In the genomic region with DNA sequence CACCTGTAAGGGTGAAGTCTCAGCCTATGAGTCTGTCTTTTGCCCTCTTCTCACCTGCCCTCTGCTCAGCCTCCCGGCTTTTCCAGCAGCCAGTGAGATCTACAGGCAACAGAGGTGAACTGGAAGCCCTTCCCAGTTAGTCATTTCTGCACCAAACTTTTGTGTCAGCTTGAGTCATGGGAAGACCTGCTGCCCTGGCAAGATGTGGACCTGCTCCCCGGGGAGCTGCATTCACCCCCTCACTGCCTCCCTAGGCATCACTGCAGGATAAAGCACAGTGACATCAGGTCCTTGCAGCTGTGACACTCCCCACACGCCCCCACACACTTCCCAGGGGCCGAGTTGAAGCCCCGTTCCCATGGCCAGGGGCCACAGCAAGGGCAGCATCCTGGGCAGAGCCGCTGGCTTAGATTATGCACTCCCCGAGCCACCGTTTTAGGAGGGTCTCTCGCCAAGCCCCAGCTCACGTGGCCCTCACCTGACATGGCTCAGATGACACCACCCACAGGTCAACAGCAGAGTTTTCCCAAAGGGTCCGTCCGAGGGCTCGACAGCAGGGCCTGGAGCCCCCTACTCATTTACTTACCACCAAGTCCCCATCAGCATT, we compare ENCODE assay signal across 9 cellular contexts. TPM values are rescaled to one million over a fixed set of nuclear protein-coding genes. Genes with fewer than 3 reads are reported as not detected.
DNase-seq lines count a peak whose midpoint lies in the region; ATAC-seq, FAIRE-seq and TF ChIP-seq lines count a peak whose summit lies in the region.
"Had no signal": no experiment of that assay in that cellular context is flagged by ENCODE, and none has a peak within 500 bp of the region (broad histone marks: within the 10 kb centered on the region; RNA-seq: fewer than 3 reads in every experiment).

No MANE protein-coding gene starts in this region.

- H3K4me1 Mint-ChIP-seq in GM23338 = peaks cover 20% of the 10 kb centered on the region
- peaks cover 6% of the 10 kb centered on the region for H3K4me1 Mint-ChIP-seq in astrocyte (ENCODE audit: low read depth, unreplicated experiment)

- no peaks in the 10 kb centered on the region for H3K36me3 Mint-ChIP-seq in GM23338 (ENCODE audit: low read depth)
- H3K36me3 Mint-ChIP-seq in astrocyte (ENCODE audit: low read depth, unreplicated experiment) = no peaks in the 10 kb centered on the region

- DNase-seq in GM23338 (ENCODE audit: low spot score) = no peak
- DNase-seq in astrocyte (ENCODE audit: low read depth) = peak; percentile 42
- peak; percentile 49 for DNase-seq in left ventricle myocardium superior
- no peak for DNase-seq in NCI-H1930 (lab: John Stamatoyannopoulos, UW)
- DNase-seq in activated effector memory CD4-positive, alpha-beta T cell treated with Interleukin-2 at 50 U/mL for 16 hours = no peak
- no peak for DNase-seq in stimulated activated naive CD4-positive, alpha-beta T cell (lab: John Stamatoyannopoulos, UW)
- DNase-seq in occipital lobe (lab: John Stamatoyannopoulos, UW) = no peak

- H3K36me3 ChIP-seq in GM23338 (ENCODE audit: insufficient read depth) (no peaks in the 10 kb centered on the region), astrocyte (ENCODE audit: insufficient read depth, low read length) (no peaks in the 10 kb centered on the region), subcutaneous abdominal adipose tissue (ENCODE audit: control insufficient read depth in 5 of 5, insufficient read depth in 5 of 5, low read length in 5 of 5) (no peaks in the 10 kb centered on the region)

- intact Hi-C loops in left ventricle myocardium superior (cut with micrococcal nuclease) = loop anchor here (5.0 kb wide), 1 partner anchor 64 kb away; no protein-coding TSS in a partner anchor

- H3K9ac ChIP-seq in astrocyte (ENCODE audit: low read length) (peak overlapping the region; percentile 47), subcutaneous abdominal adipose tissue (ENCODE audit: low read length in 5 of 5) (peak overlapping the region in 2 of 5 donors; percentile 40 to 61)

- H3K4me1 ChIP-seq in GM23338 (ENCODE audit: insufficient read depth) (peaks cover 12% of the 10 kb centered on the region), astrocyte (ENCODE audit: insufficient read depth, low read length) (peaks cover 38% of the 10 kb centered on the region), subcutaneous abdominal adipose tissue (ENCODE audit: control insufficient read depth in 5 of 5, insufficient read depth in 5 of 5, low read length in 5 of 5) (peaks cover 18 to 58% (median 52%) of the 10 kb centered on the region in 5 donors)

- ATAC-seq in GM23338 (no peak), left ventricle myocardium superior (peak; percentile 4)

- H3K4me3 ChIP-seq in GM23338 = no peak overlapping the region
- no peak overlapping the region for H3K4me3 ChIP-seq in astrocyte (ENCODE audit: insufficient read depth, low read depth, low read length)
- H3K4me3 ChIP-seq in subcutaneous abdominal adipose tissue (ENCODE audit: low read depth in 1 of 5, low read length in 5 of 5) = peak overlapping the region in 4 of 5 donors; percentile 20 to 59 (median 32)

- TF ChIP-seq CTCF in GM23338 (conservative IDR thresholded peaks at IDR 0.05; ENCODE audit: low read depth in 2 of 2) (no peak), astrocyte (IDR thresholded peaks at IDR 0.05; ENCODE audit: insufficient read depth, low read depth, low read length) (no peak)

- H3K9me3 ChIP-seq in astrocyte (ENCODE audit: insufficient read depth, low read depth, low read length) = no peaks in the 10 kb centered on the region
- no peaks in the 10 kb centered on the region for H3K9me3 ChIP-seq in subcutaneous abdominal adipose tissue (ENCODE audit: control insufficient read depth in 5 of 5, low read length in 5 of 5)

- peaks cover 35% of the 10 kb centered on the region for H3K27me3 Mint-ChIP-seq in GM23338 (ENCODE audit: insufficient read depth, low read depth, poor library complexity)
- H3K27me3 Mint-ChIP-seq in astrocyte (ENCODE audit: low read depth, unreplicated experiment) = peaks cover 29% of the 10 kb centered on the region

- H3F3A ChIP-seq in GM23338 (replicated peaks; ENCODE audit: low read depth) = peaks cover 7% of the 10 kb centered on the region; the same call in 1 of the 2 replicates

- H3K27me3 ChIP-seq in GM23338 (ENCODE audit: insufficient read depth) = peaks cover 5% of the 10 kb centered on the region; the same call in 1 of the 2 replicates
- H3K27me3 ChIP-seq in astrocyte (ENCODE audit: insufficient read depth, low read length) = peaks cover 12% of the 10 kb centered on the region
- peaks cover 0 to 3% (median 0%) of the 10 kb centered on the region in 5 donors for H3K27me3 ChIP-seq in subcutaneous abdominal adipose tissue (ENCODE audit: control insufficient read depth in 5 of 5, insufficient read depth in 4 of 5, low read length in 5 of 5)

- no peak for FAIRE-seq in astrocyte (lab: Jason Lieb, UNC)

- H3K4me3 Mint-ChIP-seq in GM23338 (peak overlapping the region; percentile 2; the same call in 1 of the 3 replicates), astrocyte (ENCODE audit: unreplicated experiment) (peak overlapping the region; percentile 57)
- H3K4me3 Mint-ChIP-seq: activated CD8-positive, alpha-beta T cell treated with anti-CD3 and anti-CD28 coated beads, Interleukin-2, amount 10 ng/mL, durations not matched to agents 7 days and 5 days had no signal

- H3K9me2 ChIP-seq in GM23338 (ENCODE audit: insufficient read depth) = no peaks in the 10 kb centered on the region

- H3K27ac ChIP-seq in GM23338 (ENCODE audit: low read depth) = no peak overlapping the region
- H3K27ac ChIP-seq in astrocyte (ENCODE audit: low read depth, low read length) = peak overlapping the region; percentile 39
- H3K27ac ChIP-seq in subcutaneous abdominal adipose tissue (ENCODE audit: low read depth, low read length) = peak overlapping the region; percentile 54

- H3K79me2 ChIP-seq in GM23338 (replicated peaks; ENCODE audit: insufficient read depth) (no peaks in the 10 kb centered on the region), astrocyte (ENCODE audit: insufficient read depth, low read length) (no peaks in the 10 kb centered on the region)

- H3K4me2 ChIP-seq in GM23338 (0 out of 2 replicates have a peak overlapping the region, but pooled peaks have one; percentile 32), astrocyte (ENCODE audit: low read length) (peak overlapping the region; percentile 69)

- no peaks in the 10 kb centered on the region for H4K20me1 ChIP-seq in GM23338 (replicated peaks; ENCODE audit: insufficient read depth)
- no peaks in the 10 kb centered on the region for H4K20me1 ChIP-seq in astrocyte (ENCODE audit: insufficient read depth, low read length)

- peak overlapping the region; percentile 94 for H2AFZ ChIP-seq in GM23338
- peak overlapping the region; percentile 67 for H2AFZ ChIP-seq in astrocyte (ENCODE audit: low read depth, low read length)

- no peak overlapping the region for H3K27ac Mint-ChIP-seq in GM23338
- H3K27ac Mint-ChIP-seq in astrocyte (ENCODE audit: unreplicated experiment) = no peak overlapping the region

- H3K9me3 Mint-ChIP-seq in GM23338 = no peaks in the 10 kb centered on the region
- H3K9me3 Mint-ChIP-seq in astrocyte (ENCODE audit: unreplicated experiment) = no peaks in the 10 kb centered on the region

TF ChIP-seq in GM23338, 12 proteins besides CTCF, POLR2A, EP300 and RAD21 (continues in another document):
- TF ChIP-seq, protein P1, sequence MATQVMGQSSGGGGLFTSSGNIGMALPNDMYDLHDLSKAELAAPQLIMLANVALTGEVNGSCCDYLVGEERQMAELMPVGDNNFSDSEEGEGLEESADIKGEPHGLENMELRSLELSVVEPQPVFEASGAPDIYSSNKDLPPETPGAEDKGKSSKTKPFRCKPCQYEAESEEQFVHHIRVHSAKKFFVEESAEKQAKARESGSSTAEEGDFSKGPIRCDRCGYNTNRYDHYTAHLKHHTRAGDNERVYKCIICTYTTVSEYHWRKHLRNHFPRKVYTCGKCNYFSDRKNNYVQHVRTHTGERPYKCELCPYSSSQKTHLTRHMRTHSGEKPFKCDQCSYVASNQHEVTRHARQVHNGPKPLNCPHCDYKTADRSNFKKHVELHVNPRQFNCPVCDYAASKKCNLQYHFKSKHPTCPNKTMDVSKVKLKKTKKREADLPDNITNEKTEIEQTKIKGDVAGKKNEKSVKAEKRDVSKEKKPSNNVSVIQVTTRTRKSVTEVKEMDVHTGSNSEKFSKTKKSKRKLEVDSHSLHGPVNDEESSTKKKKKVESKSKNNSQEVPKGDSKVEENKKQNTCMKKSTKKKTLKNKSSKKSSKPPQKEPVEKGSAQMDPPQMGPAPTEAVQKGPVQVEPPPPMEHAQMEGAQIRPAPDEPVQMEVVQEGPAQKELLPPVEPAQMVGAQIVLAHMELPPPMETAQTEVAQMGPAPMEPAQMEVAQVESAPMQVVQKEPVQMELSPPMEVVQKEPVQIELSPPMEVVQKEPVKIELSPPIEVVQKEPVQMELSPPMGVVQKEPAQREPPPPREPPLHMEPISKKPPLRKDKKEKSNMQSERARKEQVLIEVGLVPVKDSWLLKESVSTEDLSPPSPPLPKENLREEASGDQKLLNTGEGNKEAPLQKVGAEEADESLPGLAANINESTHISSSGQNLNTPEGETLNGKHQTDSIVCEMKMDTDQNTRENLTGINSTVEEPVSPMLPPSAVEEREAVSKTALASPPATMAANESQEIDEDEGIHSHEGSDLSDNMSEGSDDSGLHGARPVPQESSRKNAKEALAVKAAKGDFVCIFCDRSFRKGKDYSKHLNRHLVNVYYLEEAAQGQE (IDR thresholded peaks at IDR 0.05; ENCODE audit: unreplicated experiment) = no peak
- no peak for TF ChIP-seq POLR2AphosphoS5 (IDR thresholded peaks at IDR 0.05; ENCODE audit: low read depth)

RNA-seq across cellular contexts. Expression of a gene that starts 6.5 kb away (rescaled TPM):
- 24.3 and 27.7 TPM in 2 replicates for total RNA-seq in GM23338 (2014; rRNA removed; shearing (Covaris generic))
- 15.0 and 18.5 TPM in 2 replicates for polyA plus RNA-seq in GM23338 (2016; fragmentation: Nextera tagmentation; extraction: Ambion mirVana)
- 70.9 and 85.0 TPM in 2 replicates for total RNA-seq in astrocyte
- total RNA-seq in left ventricle myocardium superior = 167 TPM
- 134 TPM for total RNA-seq in occipital lobe

Comparison
In these comparisons a context has a peak if more than half of its experiments do, and no peak if none do; other contexts are left out.
1. DNase-seq: peak in astrocyte (single experiment) and left ventricle myocardium superior (single experiment); none in GM23338 (single experiment), NCI-H1930 (0 of 2), activated effector memory CD4-positive, alpha-beta T cell treated with Interleukin-2 at 50 U/mL for 16 hours (single experiment), stimulated activated naive CD4-positive, alpha-beta T cell (0 of 6) and occipital lobe (single experiment).
2. H3K4me3 ChIP-seq: peak in subcutaneous abdominal adipose tissue (4 of 5); none in GM23338 (single experiment) and astrocyte (single experiment).